In genomic region chr6:6319947-6320811, GRCh38 we compare ENCODE assay signal across 10 cellular contexts. TPM values are rescaled to one million over a fixed set of nuclear protein-coding genes. Genes with fewer than 3 reads are reported as not detected.
DNase-seq lines count a peak whose midpoint lies in the region; ATAC-seq and TF ChIP-seq lines count a peak whose summit lies in the region.
"Had no signal": no experiment of that assay in that cellular context is flagged by ENCODE, and none has a peak within 500 bp of the region (broad histone marks: within the 10 kb centered on the region; RNA-seq: fewer than 3 reads in every experiment).

F13A1 (minus strand) TSS chr6:6320662; CDS start chr6:6318664, 1,998 bp downstream.

- no peaks in the 10 kb centered on the region for H3K36me3 ChIP-seq in OCI-LY7 (ENCODE audit: insufficient read depth, low read length)

- no peaks in the 10 kb centered on the region for H3K79me2 ChIP-seq in OCI-LY7 (ENCODE audit: insufficient read depth, low read depth, low read length)

- peaks cover 42% of the 10 kb centered on the region for H3K4me1 ChIP-seq in OCI-LY7 (ENCODE audit: insufficient read depth, low read length, poor library complexity, severe bottlenecking)

- no peak for TF ChIP-seq CTCF in OCI-LY7 (conservative IDR thresholded peaks at IDR 0.05; ENCODE audit: low read length)

- H3K27ac Mint-ChIP-seq in stimulated activated effector memory CD8-positive, alpha-beta T cell treated with anti-CD3 and anti-CD28 coated beads, Interleukin-12 subunit alpha, Interleukin-12 subunit beta, amount 100 ng/mL, for 72 hours = no peak within 1 kb of the TSS

- H3K4me3 ChIP-seq in OCI-LY7 (ENCODE audit: low read depth, low read length, poor library complexity, severe bottlenecking) (no peak within 1 kb of the TSS), iPS-18c (ENCODE audit: insufficient read depth, low read depth, low read length) (peak within 1 kb of the TSS; percentile 57)

- CTCF ChIA-PET in OCI-LY7 (lab: Charles Lee; ENCODE audit: unreplicated experiment) = no interaction called here

- no peaks in the 10 kb centered on the region for H3K36me3 Mint-ChIP-seq in stimulated activated effector memory CD8-positive, alpha-beta T cell treated with anti-CD3 and anti-CD28 coated beads, Interleukin-12 subunit alpha, Interleukin-12 subunit beta, amount 100 ng/mL, for 72 hours

- peak within 1 kb of the TSS; percentile 35; the same call in 1 of the 2 replicates for H3K4me2 ChIP-seq in OCI-LY7 (ENCODE audit: low read length)

- no peaks in the 10 kb centered on the region for H3K9me3 Mint-ChIP-seq in stimulated activated effector memory CD8-positive, alpha-beta T cell treated with anti-CD3 and anti-CD28 coated beads, Interleukin-12 subunit alpha, Interleukin-12 subunit beta, amount 100 ng/mL, for 72 hours

- H3K9me2 ChIP-seq in OCI-LY7 (ENCODE audit: insufficient read depth, low read length) = no peaks in the 10 kb centered on the region

- H2AFZ ChIP-seq in OCI-LY7 (ENCODE audit: low read length) = peak within 1 kb of the TSS; percentile 50; the same call in 1 of the 2 replicates

- no peaks in the 10 kb centered on the region for H3K4me1 Mint-ChIP-seq in stimulated activated effector memory CD8-positive, alpha-beta T cell treated with anti-CD3 and anti-CD28 coated beads, Interleukin-12 subunit alpha, Interleukin-12 subunit beta, amount 100 ng/mL, for 72 hours

- ATAC-seq in GM19463 (IDR thresholded peaks at IDR 0.05; ENCODE audit: unreplicated experiment) = peak; percentile 46
- peak; percentile 33 for ATAC-seq in stimulated activated effector memory CD8-positive, alpha-beta T cell treated with anti-CD3 and anti-CD28 coated beads, Interleukin-12 subunit alpha, Interleukin-12 subunit beta, amount 100 ng/mL, for 72 hours
- ATAC-seq in HG02884 (IDR thresholded peaks at IDR 0.05; ENCODE audit: unreplicated experiment) = no peak
- no peak for ATAC-seq in HG02970 (IDR thresholded peaks at IDR 0.05; ENCODE audit: low FRiP score, unreplicated experiment)

- POLR2A ChIA-PET in OCI-LY7 (lab: Charles Lee) = interaction anchor here (0.7 kb wide), 1 partner anchor 19 kb away, joined by 3 read pairs; no protein-coding TSS in a partner anchor

- no peak within 1 kb of the TSS for H3K4me3 Mint-ChIP-seq in stimulated activated effector memory CD8-positive, alpha-beta T cell treated with anti-CD3 and anti-CD28 coated beads, Interleukin-12 subunit alpha, Interleukin-12 subunit beta, amount 100 ng/mL, for 72 hours

- no peak within 1 kb of the TSS for H3K27ac ChIP-seq in OCI-LY7 (ENCODE audit: low read depth, low read length, poor library complexity, severe bottlenecking)

- intact Hi-C loops in OCI-LY7 (cut with micrococcal nuclease; ENCODE audit: unreplicated experiment) = no loop called here

- no TSS peak for BruUV-seq in OCI-LY7 (replicated peaks; lab: Mats Ljungman, UMichigan)

- no peaks in the 10 kb centered on the region for H4K20me1 ChIP-seq in OCI-LY7 (ENCODE audit: insufficient read depth, low read length)

- DNase-seq in OCI-LY7 (ENCODE audit: low spot score) (peak; percentile 29), Ammon's horn (ENCODE audit: low spot score) (no peak), putamen (ENCODE audit: low spot score) (no peak)
- no peak for DNase-seq in stimulated activated effector memory CD8-positive, alpha-beta T cell treated with anti-CD3 and anti-CD28 coated beads, Interleukin-12 subunit alpha, Interleukin-12 subunit beta, amount 100 ng/mL, for 72 hours (ENCODE audit: low spot score in 2 of 2)
- DNase-seq: NCI-H1048 had no signal

- H3K9me3 ChIP-seq in OCI-LY7 (ENCODE audit: low read length) = no peaks in the 10 kb centered on the region
- H3K9me3 ChIP-seq in iPS-18c (ENCODE audit: control insufficient read depth, insufficient read depth, low read length) = no peaks in the 10 kb centered on the region

RNA-seq across cellular contexts. Expression of gene F13A1, which starts in this region (rescaled TPM):
- 0.13 TPM in 2 replicates for total RNA-seq in OCI-LY7 (2014; rRNA removed; shearing (Covaris generic))
- 0.63 and 1.1 TPM in 2 replicates for total RNA-seq in OCI-LY7 (2022)
- total RNA-seq: activated CD8-positive, alpha-beta memory T cell treated with anti-CD3 and anti-CD28 coated beads for 36 hours had no signal

Comparison
In these comparisons a context has a peak if more than half of its experiments do, and no peak if none do; other contexts are left out.
1. ATAC-seq: peak in GM19463 (single experiment) and stimulated activated effector memory CD8-positive, alpha-beta T cell treated with anti-CD3 and anti-CD28 coated beads, Interleukin-12 subunit alpha, Interleukin-12 subunit beta, amount 100 ng/mL, for 72 hours (single experiment); none in HG02884 (single experiment) and HG02970 (single experiment).